ENCODE assay signal across 36 cellular contexts in the genomic region with DNA sequence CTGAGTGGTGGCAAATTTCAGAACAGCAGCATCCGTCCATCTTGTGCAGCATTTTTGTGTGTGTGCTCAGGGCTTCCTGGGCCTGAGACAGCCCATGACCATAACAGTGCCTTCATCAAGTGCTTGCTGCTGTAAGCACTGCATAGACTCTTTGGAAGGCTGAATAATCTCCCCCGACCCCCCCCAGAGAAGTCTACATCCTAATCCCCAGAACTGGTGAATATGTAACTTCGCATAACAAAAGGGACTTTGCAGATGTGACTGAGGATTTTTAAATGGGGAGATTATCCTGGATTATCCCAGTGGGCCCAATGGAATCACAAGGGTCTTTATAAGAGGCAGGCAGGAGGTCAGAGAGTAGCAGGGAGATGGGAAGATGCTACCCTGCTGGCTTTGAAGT. TPM values are rescaled to one million over a fixed set of nuclear protein-coding genes. Genes with fewer than 3 reads are reported as not detected.
"Had no signal": no experiment of that assay in that cellular context is flagged by ENCODE, and none has a peak within 500 bp of the region (broad histone marks: within the 10 kb centered on the region; RNA-seq: fewer than 3 reads in every experiment).

No MANE protein-coding gene starts in this region.

- H3K4me3 Mint-ChIP-seq: activated CD4-positive, alpha-beta memory T cell treated with anti-CD3 and anti-CD28 coated beads, Interleukin-2, amount 10 ng/mL, durations not matched to agents 7 days and 5 days; activated CD4-positive, alpha-beta T cell treated with anti-CD3 and anti-CD28 coated beads for 36 hours; activated CD4-positive, alpha-beta T cell treated with anti-CD3 and anti-CD28 coated beads, Interleukin-2, amount 10 ng/mL, durations not matched to agents 7 days and 5 days; activated CD8-positive, alpha-beta memory T cell treated with anti-CD3 and anti-CD28 coated beads, Interleukin-2, amount 10 ng/mL, durations not matched to agents 7 days and 5 days; activated CD8-positive, alpha-beta T cell treated with anti-CD3 and anti-CD28 coated beads, Interleukin-2, amount 10 ng/mL, durations not matched to agents 7 days and 5 days; activated naive CD4-positive, alpha-beta T cell treated with anti-CD3 and anti-CD28 coated beads, Interleukin-2, amount 10 ng/mL, durations not matched to agents 7 days and 5 days; activated naive CD4-positive, alpha-beta T cell treated with anti-CD3 and anti-CD28 coated beads, Interleukin-2, amount 50 U/mL, for 24 hours; activated naive CD8-positive, alpha-beta T cell; activated naive CD8-positive, alpha-beta T cell treated with anti-CD3 and anti-CD28 coated beads, Interleukin-2, amount 10 ng/mL, durations not matched to agents 7 days and 5 days; activated naive CD8-positive, alpha-beta T cell treated with anti-CD3 and anti-CD28 coated beads, Interleukin-2, amount 50 U/mL, for 24 hours; activated T-cell treated with anti-CD3 and anti-CD28 coated beads, Interleukin-2, amount 50 U/mL, for 24 hours; brain; central memory CD8-positive, alpha-beta T cell; T-helper 1 cell treated with Interleukin-12 subunit alpha and Interleukin-12 subunit beta and Interleukin-4 antibody, amounts not matched to agents 30 μg/mL and 1 μg/mL, for 36 hours; T-helper 2 cell treated with Interferon-gamma antibody and Interleukin-4, amounts not matched to agents 5 μg/mL and 100 μg/mL, for 36 hours had no signal

- H3K36me3 Mint-ChIP-seq: activated CD8-positive, alpha-beta memory T cell treated with anti-CD3 and anti-CD28 coated beads, Interleukin-2, amount 10 ng/mL, durations not matched to agents 7 days and 5 days; activated naive CD4-positive, alpha-beta T cell treated with anti-CD3 and anti-CD28 coated beads, Interleukin-2, amount 10 ng/mL, durations not matched to agents 7 days and 5 days; activated naive CD4-positive, alpha-beta T cell treated with anti-CD3 and anti-CD28 coated beads, Interleukin-2, amount 50 U/mL, for 24 hours; activated naive CD8-positive, alpha-beta T cell; activated naive CD8-positive, alpha-beta T cell treated with anti-CD3 and anti-CD28 coated beads, Interleukin-2, amount 10 ng/mL, durations not matched to agents 7 days and 5 days; brain had no signal

- H3K27ac Mint-ChIP-seq: activated CD4-positive, alpha-beta memory T cell treated with anti-CD3 and anti-CD28 coated beads, Interleukin-2, amount 10 ng/mL, durations not matched to agents 7 days and 5 days; activated CD4-positive, alpha-beta T cell treated with anti-CD3 and anti-CD28 coated beads for 36 hours; activated CD4-positive, alpha-beta T cell treated with anti-CD3 and anti-CD28 coated beads, Interleukin-2, amount 10 ng/mL, durations not matched to agents 7 days and 5 days; activated CD8-positive, alpha-beta memory T cell treated with anti-CD3 and anti-CD28 coated beads, Interleukin-2, amount 10 ng/mL, durations not matched to agents 7 days and 5 days; activated CD8-positive, alpha-beta T cell treated with anti-CD3 and anti-CD28 coated beads, Interleukin-2, amount 10 ng/mL, durations not matched to agents 7 days and 5 days; activated naive CD4-positive, alpha-beta T cell treated with anti-CD3 and anti-CD28 coated beads, Interleukin-2, amount 10 ng/mL, durations not matched to agents 7 days and 5 days; activated naive CD4-positive, alpha-beta T cell treated with anti-CD3 and anti-CD28 coated beads, Interleukin-2, amount 50 U/mL, for 24 hours; activated naive CD8-positive, alpha-beta T cell; activated naive CD8-positive, alpha-beta T cell treated with anti-CD3 and anti-CD28 coated beads, Interleukin-2, amount 10 ng/mL, durations not matched to agents 7 days and 5 days; activated naive CD8-positive, alpha-beta T cell treated with anti-CD3 and anti-CD28 coated beads, Interleukin-2, amount 50 U/mL, for 24 hours; activated T-cell treated with anti-CD3 and anti-CD28 coated beads, Interleukin-2, amount 50 U/mL, for 24 hours; activated T-helper 2 cell treated with anti-CD3 and anti-CD28 coated beads, Interferon-gamma antibody, Interleukin-2, Interleukin-4, amounts not matched to agents 10 μg/mL and 5 μg/mL and 100 μg/mL, durations not matched to agents 14 hours and 24 hours and 36 hours; brain; T-helper 1 cell treated with Interleukin-12 subunit alpha and Interleukin-12 subunit beta and Interleukin-4 antibody, amounts not matched to agents 30 μg/mL and 1 μg/mL, for 36 hours; T-helper 2 cell treated with Interferon-gamma antibody and Interleukin-4, amounts not matched to agents 5 μg/mL and 100 μg/mL, for 36 hours had no signal

- DNase-seq: activated CD4-positive, alpha-beta memory T cell treated with anti-CD3 and anti-CD28 coated beads, Interleukin-2, amount 10 ng/mL, durations not matched to agents 7 days and 5 days; activated CD4-positive, alpha-beta T cell treated with anti-CD3 and anti-CD28 coated beads for 1 hour; activated CD4-positive, alpha-beta T cell treated with anti-CD3 and anti-CD28 coated beads for 36 hours; activated CD4-positive, alpha-beta T cell treated with anti-CD3 and anti-CD28 coated beads for 48 hours; activated CD4-positive, alpha-beta T cell treated with anti-CD3 and anti-CD28 coated beads, Interleukin-2, amount 10 ng/mL, durations not matched to agents 7 days and 5 days; activated CD4-positive, alpha-beta T cell treated with anti-CD3 and anti-CD28 coated beads, Interleukin-2, amount 50 U/mL, for 48 hours; activated CD4-positive, CD25-positive, alpha-beta regulatory T cell; activated CD8-positive, alpha-beta memory T cell treated with anti-CD3 and anti-CD28 coated beads for 24 hours; activated CD8-positive, alpha-beta memory T cell treated with anti-CD3 and anti-CD28 coated beads, Interleukin-2, amount 10 ng/mL, durations not matched to agents 7 days and 5 days; activated CD8-positive, alpha-beta memory T cell treated with anti-CD3 and anti-CD28 coated beads, Interleukin-2, amount 50 U/mL, for 48 hours; activated CD8-positive, alpha-beta T cell treated with anti-CD3 and anti-CD28 coated beads, Interleukin-2, amount 10 ng/mL, durations not matched to agents 7 days and 5 days; activated effector memory CD4-positive, alpha-beta T cell treated with Interleukin-2 at 50 U/mL for 16 hours; activated gamma-delta T cell; activated naive CD4-positive, alpha-beta T cell treated with anti-CD3 and anti-CD28 coated beads, Interleukin-2, amount 10 ng/mL, durations not matched to agents 7 days and 5 days; activated naive CD4-positive, alpha-beta T cell treated with Interleukin-2 at 50 U/mL for 16 hours; activated naive CD8-positive, alpha-beta T cell treated with anti-CD3 and anti-CD28 coated beads, Interleukin-2, amount 10 ng/mL, durations not matched to agents 7 days and 5 days; activated naive CD8-positive, alpha-beta T cell treated with anti-CD3 and anti-CD28 coated beads, Interleukin-2, amount 50 U/mL, for 24 hours; activated T-cell treated with anti-CD3 and anti-CD28 coated beads, Interleukin-2, amount 50 U/mL, for 24 hours; activated T-cell treated with anti-CD3 and anti-CD28 coated beads, Interleukin-2, amount 50 U/mL, for 48 hours; amygdala; anterior cingulate cortex; caudate nucleus; cerebellar nuclear complex; T-helper 1 cell; T-helper 2 cell; T-helper 9 cell had no signal

- ATAC-seq: activated CD4-positive, alpha-beta T cell treated with anti-CD3 and anti-CD28 coated beads for 36 hours; activated CD4-positive, CD25-positive, alpha-beta regulatory T cell treated with anti-CD3 and anti-CD28 coated beads, Interleukin-2, amount 50 U/mL, for 24 hours; activated CD8-positive, alpha-beta memory T cell treated with anti-CD3 and anti-CD28 coated beads, Interleukin-2, amount 10 ng/mL, durations not matched to agents 7 days and 5 days; activated CD8-positive, alpha-beta T cell treated with anti-CD3 and anti-CD28 coated beads, Interleukin-2, amount 10 ng/mL, durations not matched to agents 7 days and 5 days; activated naive CD8-positive, alpha-beta T cell treated with anti-CD3 and anti-CD28 coated beads, Interleukin-2, amount 50 U/mL, for 24 hours had no signal

- H3K4me1 Mint-ChIP-seq: activated CD4-positive, alpha-beta memory T cell treated with anti-CD3 and anti-CD28 coated beads, Interleukin-2, amount 10 ng/mL, durations not matched to agents 7 days and 5 days; activated CD4-positive, alpha-beta T cell treated with anti-CD3 and anti-CD28 coated beads for 36 hours; activated CD4-positive, alpha-beta T cell treated with anti-CD3 and anti-CD28 coated beads, Interleukin-2, amount 10 ng/mL, durations not matched to agents 7 days and 5 days; activated CD8-positive, alpha-beta memory T cell treated with anti-CD3 and anti-CD28 coated beads, Interleukin-2, amount 10 ng/mL, durations not matched to agents 7 days and 5 days; activated naive CD4-positive, alpha-beta T cell treated with anti-CD3 and anti-CD28 coated beads, Interleukin-2, amount 10 ng/mL, durations not matched to agents 7 days and 5 days; activated naive CD4-positive, alpha-beta T cell treated with anti-CD3 and anti-CD28 coated beads, Interleukin-2, amount 50 U/mL, for 24 hours; activated naive CD8-positive, alpha-beta T cell treated with anti-CD3 and anti-CD28 coated beads, Interleukin-2, amount 10 ng/mL, durations not matched to agents 7 days and 5 days; activated naive CD8-positive, alpha-beta T cell treated with anti-CD3 and anti-CD28 coated beads, Interleukin-2, amount 50 U/mL, for 24 hours; brain; central memory CD8-positive, alpha-beta T cell had no signal

- H3K27me3 Mint-ChIP-seq: activated CD4-positive, alpha-beta memory T cell treated with anti-CD3 and anti-CD28 coated beads, Interleukin-2, amount 10 ng/mL, durations not matched to agents 7 days and 5 days; activated CD4-positive, alpha-beta T cell treated with anti-CD3 and anti-CD28 coated beads for 36 hours; activated CD4-positive, alpha-beta T cell treated with anti-CD3 and anti-CD28 coated beads, Interleukin-2, amount 10 ng/mL, durations not matched to agents 7 days and 5 days; activated CD8-positive, alpha-beta memory T cell treated with anti-CD3 and anti-CD28 coated beads, Interleukin-2, amount 10 ng/mL, durations not matched to agents 7 days and 5 days; activated naive CD4-positive, alpha-beta T cell treated with anti-CD3 and anti-CD28 coated beads, Interleukin-2, amount 10 ng/mL, durations not matched to agents 7 days and 5 days; activated naive CD4-positive, alpha-beta T cell treated with anti-CD3 and anti-CD28 coated beads, Interleukin-2, amount 50 U/mL, for 24 hours; activated naive CD8-positive, alpha-beta T cell; activated T-cell treated with anti-CD3 and anti-CD28 coated beads, Interleukin-2, amount 50 U/mL, for 24 hours; brain; central memory CD8-positive, alpha-beta T cell had no signal

- H3K9me3 Mint-ChIP-seq: activated CD4-positive, alpha-beta memory T cell treated with anti-CD3 and anti-CD28 coated beads, Interleukin-2, amount 10 ng/mL, durations not matched to agents 7 days and 5 days; activated CD4-positive, alpha-beta T cell treated with anti-CD3 and anti-CD28 coated beads, Interleukin-2, amount 10 ng/mL, durations not matched to agents 7 days and 5 days; activated naive CD4-positive, alpha-beta T cell treated with anti-CD3 and anti-CD28 coated beads, Interleukin-2, amount 10 ng/mL, durations not matched to agents 7 days and 5 days; activated naive CD4-positive, alpha-beta T cell treated with anti-CD3 and anti-CD28 coated beads, Interleukin-2, amount 50 U/mL, for 24 hours; activated naive CD8-positive, alpha-beta T cell treated with anti-CD3 and anti-CD28 coated beads, Interleukin-2, amount 50 U/mL, for 24 hours; activated T-cell treated with anti-CD3 and anti-CD28 coated beads, Interleukin-2, amount 50 U/mL, for 24 hours; activated T-helper 2 cell treated with anti-CD3 and anti-CD28 coated beads, Interferon-gamma antibody, Interleukin-2, Interleukin-4, amounts not matched to agents 10 μg/mL and 5 μg/mL and 100 μg/mL, durations not matched to agents 14 hours and 24 hours and 36 hours; central memory CD8-positive, alpha-beta T cell; T-helper 1 cell treated with Interleukin-12 subunit alpha and Interleukin-12 subunit beta and Interleukin-4 antibody, amounts not matched to agents 30 μg/mL and 1 μg/mL, for 36 hours; T-helper 2 cell treated with Interferon-gamma antibody and Interleukin-4, amounts not matched to agents 5 μg/mL and 100 μg/mL, for 36 hours had no signal

RNA-seq across cellular contexts. Expression of gene TMC5, which starts 50.6 kb away (rescaled TPM):
- total RNA-seq: activated CD4-positive, alpha-beta T cell treated with anti-CD3 and anti-CD28 coated beads for 36 hours; activated CD4-positive, alpha-beta T cell treated with anti-CD3 and anti-CD28 coated beads, Interleukin-2, amount 10 ng/mL, durations not matched to agents 7 days and 5 days; activated CD8-positive, alpha-beta T cell treated with anti-CD3 and anti-CD28 coated beads, Interleukin-2, amount 10 ng/mL, durations not matched to agents 7 days and 5 days; activated naive CD8-positive, alpha-beta T cell treated with anti-CD3 and anti-CD28 coated beads, Interleukin-2, amount 10 ng/mL, durations not matched to agents 7 days and 5 days; activated T-helper 2 cell treated with anti-CD3 and anti-CD28 coated beads, Interferon-gamma antibody, Interleukin-2, Interleukin-4, amounts not matched to agents 10 μg/mL and 5 μg/mL and 100 μg/mL, durations not matched to agents 14 hours and 24 hours and 36 hours; ascending aorta; chondrocyte had no signal
